Comparison of ENCODE assay signal across 8 cellular contexts in the genomic region with DNA sequence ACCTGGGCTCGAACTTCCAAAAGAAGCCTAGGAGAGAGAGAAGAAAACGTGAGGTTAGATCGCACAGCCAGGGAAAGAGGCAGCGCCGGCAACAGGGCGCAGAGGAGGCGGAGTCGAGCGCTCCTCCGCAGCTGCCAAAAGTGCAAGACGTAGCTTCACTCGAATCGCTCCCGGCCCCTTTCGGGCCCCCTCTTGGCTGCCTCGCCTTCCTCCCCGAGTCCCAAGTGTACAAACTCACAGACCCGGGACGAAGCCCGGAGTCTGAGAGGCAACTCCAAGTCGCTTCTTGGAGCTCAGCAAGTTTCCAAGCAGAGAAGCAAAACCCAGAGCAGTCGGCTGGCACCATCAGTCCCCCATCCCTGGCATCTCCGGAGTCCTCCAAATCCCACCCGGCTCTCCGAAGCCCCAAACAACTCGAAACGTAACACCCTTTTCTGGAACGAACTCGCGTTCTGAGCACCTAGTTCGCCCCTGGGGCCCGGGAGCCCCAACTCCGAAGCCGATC. TPM values are rescaled to one million over a fixed set of nuclear protein-coding genes. Genes with fewer than 3 reads are reported as not detected.
A peak's percentile ranks its signal among the peaks of the same experiment; 100 is the strongest.
DNase-seq lines count a peak whose midpoint lies in the region; ATAC-seq, FAIRE-seq and TF ChIP-seq lines count a peak whose summit lies in the region.

No MANE protein-coding gene starts in this region.

- H3K36me3 ChIP-seq in DND-41 (ENCODE audit: insufficient read depth, low read length) = peaks cover 23% of the 10 kb centered on the region
- peaks cover 2 to 9% of the 10 kb centered on the region in 2 donors for H3K36me3 ChIP-seq in kidney (ENCODE audit: control insufficient read depth in 1 of 2, insufficient read depth in 2 of 2, low read length in 2 of 2)

- TF ChIP-seq CTCF in DND-41 (IDR thresholded peaks at IDR 0.05; ENCODE audit: borderline replicate concordance, extremely low read depth, low read length, poor library complexity, severe bottlenecking) = no peak
- no peak for TF ChIP-seq CTCF in kidney (IDR thresholded peaks at IDR 0.05; ENCODE audit: borderline replicate concordance, extremely low read depth, insufficient read depth)

- H4K20me1 ChIP-seq in DND-41 (ENCODE audit: insufficient read depth, low read length) = peaks cover 14% of the 10 kb centered on the region

- peaks cover 33% of the 10 kb centered on the region for H3K79me2 ChIP-seq in DND-41 (ENCODE audit: insufficient read depth, low read length)

- no peaks in the 10 kb centered on the region for H3K9me3 ChIP-seq in DND-41 (ENCODE audit: insufficient read depth, low read length, severe bottlenecking)
- no peaks in the 10 kb centered on the region for H3K9me3 ChIP-seq in kidney (ENCODE audit: control insufficient read depth in 1 of 2, low read length in 2 of 2)

- H3K9ac ChIP-seq in DND-41 (ENCODE audit: low read depth, low read length) (peak overlapping the region; percentile 84), kidney (ENCODE audit: low read length in 2 of 2) (peak overlapping the region; percentile 31 to 34)

- no peak for FAIRE-seq in kidney (lab: Jason Lieb, UNC)

- H3K27ac ChIP-seq in DND-41 (ENCODE audit: low read length) (peak overlapping the region; percentile 42), kidney (ENCODE audit: low read depth in 2 of 2, low read length in 2 of 2) (peak overlapping the region; percentile 59 to 65)

- H3K4me3 ChIP-seq in DND-41 (ENCODE audit: low read depth in 1 of 2, low read length in 2 of 2) = peak overlapping the region; percentile 56 to 66
- peak overlapping the region; percentile 62 to 80 for H3K4me3 ChIP-seq in kidney (ENCODE audit: low read length in 2 of 2)

- ATAC-seq in DND-41 (ENCODE audit: insufficient read depth, low read depth) (peak; percentile 83), GM21717 (IDR thresholded peaks at IDR 0.05; ENCODE audit: unreplicated experiment) (peak; percentile 61)

- H3K4me1 ChIP-seq in DND-41 (ENCODE audit: insufficient read depth, low read length) = peaks cover 25% of the 10 kb centered on the region
- peaks cover 3 to 15% of the 10 kb centered on the region in 2 donors for H3K4me1 ChIP-seq in kidney (ENCODE audit: control insufficient read depth in 1 of 2, insufficient read depth in 1 of 2, low read depth in 1 of 2, low read length in 2 of 2)

- peak overlapping the region; percentile 80 for H2AFZ ChIP-seq in DND-41 (ENCODE audit: low read depth, low read length)

- intact Hi-C loops in kidney (cut with DNase I) = no loop called here

- DNase-seq in DND-41 = peak; percentile 77
- DNase-seq in LHCN-M2 (ENCODE audit: low read depth) = peak; percentile 58
- peak; percentile 34 to 49 for DNase-seq in activated CD4-positive, alpha-beta T cell treated with anti-CD3 and anti-CD28 coated beads for 24 hours (ENCODE audit: low read depth in 2 of 2)
- DNase-seq in cerebellum (ENCODE audit: low spot score) = peak; percentile 38
- DNase-seq in kidney = peak; percentile 87
- DNase-seq in stimulated activated CD4-positive, alpha-beta T cell treated with anti-CD3 and anti-CD28 coated beads, Interleukin-12 subunit alpha, Interleukin-12 subunit beta, amount 100 ng/mL, for 48 hours (ENCODE audit: low read depth in 2 of 3, low spot score in 1 of 3) = peak; percentile 18 to 40 (median 22)
- no peak for DNase-seq in NCI-H2029 (lab: John Stamatoyannopoulos, UW)

- H3K27me3 ChIP-seq in DND-41 (ENCODE audit: insufficient read depth, low read length, poor library complexity) = peaks cover 24% of the 10 kb centered on the region

- H3K4me2 ChIP-seq in DND-41 (ENCODE audit: insufficient read depth, low read length) = peak overlapping the region; percentile 87

RNA-seq across cellular contexts. Expression of a gene that starts 1.2 kb away (rescaled TPM):
- total RNA-seq in LHCN-M2 (2014; rRNA removed) (15.3 and 19.6 TPM in 2 replicates), cerebellum (33.3 TPM), kidney (25.1 TPM)
- 2.9 TPM for polyA plus RNA-seq in LHCN-M2 (2012)
- 4.7 TPM for polyA plus RNA-seq in kidney (ENCODE audit: insufficient read depth, low read depth, low replicate concordance)

RNA-seq across cellular contexts. Expression of a gene that starts 41.3 kb away (rescaled TPM):
- 19.6 and 23.3 TPM in 2 replicates for total RNA-seq in LHCN-M2 (2014; rRNA removed)
- polyA plus RNA-seq in LHCN-M2 (2012) = 10.2 TPM
- total RNA-seq in cerebellum = 4.4 TPM
- 9.3 TPM for total RNA-seq in kidney
- 8.0 TPM for polyA plus RNA-seq in kidney (ENCODE audit: insufficient read depth, low read depth, low replicate concordance)
